In the genomic region with DNA sequence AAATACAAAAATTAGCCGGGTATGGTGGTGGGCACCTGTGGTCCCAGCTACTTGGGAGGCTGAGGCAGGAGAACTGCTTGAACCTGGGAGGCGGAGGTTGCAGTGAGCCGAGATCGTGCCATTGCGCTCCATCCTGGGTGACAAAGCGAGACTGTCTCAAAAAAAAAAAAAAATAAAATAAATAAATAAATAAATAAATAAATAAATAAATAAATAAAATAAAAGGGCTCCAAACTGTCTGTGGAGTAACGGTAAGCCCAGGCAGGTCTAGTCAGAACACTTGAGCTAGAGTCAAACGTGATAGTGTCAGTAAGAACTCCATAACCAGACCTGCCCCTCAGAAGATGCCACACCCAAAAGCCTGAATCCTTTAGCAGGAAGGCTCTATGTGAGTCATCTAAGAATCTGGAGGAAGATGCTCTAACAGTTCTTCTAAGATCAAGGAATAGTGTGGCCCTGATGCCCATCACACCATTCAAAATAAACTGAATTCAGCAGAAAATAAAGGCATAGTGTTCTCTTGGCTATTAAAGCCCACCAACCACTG, we compare ENCODE assay signal across 1 cellular context.
A peak's percentile ranks its signal among the peaks of the same experiment; 100 is the strongest.
TF ChIP-seq lines count a peak whose summit lies in the region.

No MANE protein-coding gene starts in this region.

TF ChIP-seq in K562, 482 proteins besides CTCF, POLR2A, EP300 and RAD21:
- TF ChIP-seq FOSL1 (tag; conservative IDR thresholded peaks at IDR 0.05), result 0 out of 2 replicates have a peak, but pooled peaks have one; percentile 16
- TF ChIP-seq KDM1A (IDR thresholded peaks at IDR 0.05), result 0 out of 4 replicates have a peak, but pooled peaks of 1 of the 2 experiments have one; percentile 27
- TF ChIP-seq RCOR1 (IDR thresholded peaks at IDR 0.05; ENCODE audit: borderline replicate concordance in 1 of 2, low read depth in 2 of 2, low read length in 2 of 2), result 0 out of 4 replicates have a peak, but pooled peaks of 1 of the 2 experiments have one; percentile 21
